1 cellular context compared by ENCODE assay signal in genomic region chr1:234768171-234768568, GRCh38.
TF ChIP-seq lines count a peak whose summit lies in the region.

No MANE protein-coding gene starts in this region.

TF ChIP-seq in K562, 482 proteins besides CTCF, POLR2A, EP300 and RAD21:
- TF ChIP-seq VEZF1 (CRISPR knock-in tag; IDR thresholded peaks at IDR 0.05) (peak; percentile 48; the same call in 1 of the 2 replicates), SREBF2 (CRISPR knock-in tag; IDR thresholded peaks at IDR 0.05) (no peak), MEF2D (tag; conservative IDR thresholded peaks at IDR 0.05; ENCODE audit: low read depth) (0 out of 2 replicates have a peak, but pooled peaks have one; percentile 33), FOXA3 (CRISPR knock-in tag; conservative IDR thresholded peaks at IDR 0.05 in 1 of 2, IDR thresholded peaks at IDR 0.05 in 1 of 2) (peak in 1 of 2 experiments; percentile 67; a peak in 2 of 4 replicates), ATF4 (CRISPR knock-in tag; IDR thresholded peaks at IDR 0.05) (0 out of 2 replicates have a peak, but pooled peaks have one; percentile 50), HMGN3 (IDR thresholded peaks at IDR 0.05; ENCODE audit: borderline replicate concordance, extremely low read depth, insufficient read length, low read depth, low read length) (no peak), ZZZ3 (IDR thresholded peaks at IDR 0.05) (no peak), ELF2 (CRISPR knock-in tag; IDR thresholded peaks at IDR 0.05) (0 out of 2 replicates have a peak, but pooled peaks have one; percentile 51), ZNF717 (CRISPR knock-in tag; IDR thresholded peaks at IDR 0.05) (no peak), SMARCA4 (IDR thresholded peaks at IDR 0.05) (0 out of 2 replicates have a peak, but pooled peaks have one; percentile 16), SOX6 (IDR thresholded peaks at IDR 0.05) (peak; percentile 68; the same call in 1 of the 2 replicates), ZNF3 (CRISPR knock-in tag; IDR thresholded peaks at IDR 0.05) (no peak), CHD2 (IDR thresholded peaks at IDR 0.05; ENCODE audit: low read depth, low read length) (no peak), JUND (IDR thresholded peaks at IDR 0.05; ENCODE audit: borderline replicate concordance, low read depth, low read length) (0 out of 2 replicates have a peak, but pooled peaks have one; percentile 8), JUND (tag; IDR thresholded peaks at IDR 0.05; ENCODE audit: borderline replicate concordance, low read depth, low read length) (no peak)
